22 cellular contexts compared by ENCODE assay signal in genomic region chr17:21539146-21539545, GRCh38.
DNase-seq lines count a peak whose midpoint lies in the region; FAIRE-seq and TF ChIP-seq lines count a peak whose summit lies in the region.
"Had no signal": no experiment of that assay in that cellular context is flagged by ENCODE, and none has a peak within 500 bp of the region (broad histone marks: within the 10 kb centered on the region; RNA-seq: fewer than 3 reads in every experiment).

No MANE protein-coding gene starts in this region.

- H3K4me3 ChIP-seq in bronchial epithelial cell (ENCODE audit: low read depth, low read length) (no peak overlapping the region), mesendoderm (ENCODE audit: low read length) (no peak overlapping the region)
- H3K4me3 ChIP-seq: hepatocyte, SJCRH30, smooth muscle cell had no signal

- H3K27me3 ChIP-seq in bronchial epithelial cell (ENCODE audit: control insufficient read depth, insufficient read depth, low read length) (no peaks in the 10 kb centered on the region), mesendoderm (ENCODE audit: insufficient read depth, low read length, poor library complexity) (no peaks in the 10 kb centered on the region)
- H3K27me3 ChIP-seq: hepatocyte had no signal

- no peak for DNase-seq in activated T-cell treated with anti-CD3 and anti-CD28 coated beads, Interleukin-2, amount 50 U/mL, for 24 hours
- DNase-seq in activated T-cell treated with anti-CD3 and anti-CD28 coated beads, Interleukin-2, amount 50 U/mL, for 1 hour, result no peak
- peak; percentile 41 for DNase-seq in HT1080 (ENCODE audit: low read depth)
- DNase-seq in bronchial epithelial cell (ENCODE audit: low read depth), result peak; percentile 73
- peak; percentile 36 for DNase-seq in kidney tubule cell (ENCODE audit: low spot score)
- no peak for DNase-seq in NCI-H1694 treated with DMSO at 0.1 percent for 48 hours (lab: John Stamatoyannopoulos, UW)
- DNase-seq in inferior parietal cortex (ENCODE audit: extremely low spot score), result no peak
- no peak for DNase-seq in mesendoderm
- DNase-seq: 8988T; activated CD4-positive, alpha-beta T cell treated with anti-CD3 and anti-CD28 coated beads, Interleukin-2, amount 10 ng/mL, durations not matched to agents 24 days and 14 days; DMS79; effector memory CD4-positive, alpha-beta T cell; HCEC 1CT; MM.1S; NCI-H2227 treated with DMSO at 0.1 percent for 48 hours; SJCRH30; stimulated activated CD4-positive, alpha-beta T cell treated with anti-CD3 and anti-CD28 coated beads, Interleukin-4, amount 100 ng/mL, for 24 hours had no signal

- H3K9ac ChIP-seq in mesendoderm (ENCODE audit: low read length), result no peak overlapping the region

- no peak overlapping the region for H4K8ac ChIP-seq in mesendoderm (ENCODE audit: low read depth, low read length)

- no peak for FAIRE-seq in bronchial epithelial cell (lab: Jason Lieb, UNC)
- FAIRE-seq: islet of Langerhans had no signal

- H3K9me3 Mint-ChIP-seq in activated T-cell treated with anti-CD3 and anti-CD28 coated beads, Interleukin-2, amount 50 U/mL, for 24 hours, result peaks cover 9% of the 10 kb centered on the region

- H3K4me1 ChIP-seq in mesendoderm (ENCODE audit: control insufficient read depth, low read depth, low read length), result no peaks in the 10 kb centered on the region
- H3K4me1 ChIP-seq: SJCRH30 had no signal

- H2BK120ac ChIP-seq in mesendoderm (ENCODE audit: low read depth, low read length), result no peak overlapping the region

- TF ChIP-seq CTCF in bronchial epithelial cell (IDR thresholded peaks at IDR 0.05; ENCODE audit: insufficient read depth, low read length, severe bottlenecking), result no peak

- no peak overlapping the region for H4K5ac ChIP-seq in mesendoderm (ENCODE audit: low read length)

- H3K36me3 Mint-ChIP-seq in activated T-cell treated with anti-CD3 and anti-CD28 coated beads, Interleukin-2, amount 50 U/mL, for 24 hours (ENCODE audit: low read depth), result peaks cover 82% of the 10 kb centered on the region

- H3K27ac ChIP-seq in mesendoderm (ENCODE audit: low read depth, low read length), result no peak overlapping the region
- H3K27ac ChIP-seq: hepatocyte, SJCRH30 had no signal

- no peak overlapping the region for H3K4ac ChIP-seq in mesendoderm (ENCODE audit: low read depth, low read length)

- H2BK15ac ChIP-seq in mesendoderm (replicated peaks; ENCODE audit: low read depth), result no peak overlapping the region

- WGBS in mesendoderm (ENCODE audit: extremely low coverage, insufficient coverage, low lambda C conversion rate), result no CpG with 5 or more reads among the region's 2 CpGs

- no peak overlapping the region for H3K23ac ChIP-seq in mesendoderm (ENCODE audit: low read length)

- H3K4me1 Mint-ChIP-seq in activated T-cell treated with anti-CD3 and anti-CD28 coated beads, Interleukin-2, amount 50 U/mL, for 24 hours (ENCODE audit: low read depth), result peaks cover 19% of the 10 kb centered on the region
- H3K4me1 Mint-ChIP-seq: B cell had no signal

- H2BK5ac ChIP-seq in mesendoderm (ENCODE audit: low read length), result no peak overlapping the region

- no peaks in the 10 kb centered on the region for H3K79me2 ChIP-seq in mesendoderm (ENCODE audit: control insufficient read depth, insufficient read depth, low read length)
- H3K79me2 ChIP-seq: hepatocyte had no signal

- no peaks in the 10 kb centered on the region for H3K27me3 Mint-ChIP-seq in activated T-cell treated with anti-CD3 and anti-CD28 coated beads, Interleukin-2, amount 50 U/mL, for 24 hours
- H3K27me3 Mint-ChIP-seq: activated CD4-positive, alpha-beta T cell treated with anti-CD3 and anti-CD28 coated beads, Interleukin-2, amount 10 ng/mL, durations not matched to agents 24 days and 14 days; B cell had no signal

- peaks cover 2% of the 10 kb centered on the region for H3K36me3 ChIP-seq in bronchial epithelial cell (ENCODE audit: control insufficient read depth, insufficient read depth, low read length)
- H3K36me3 ChIP-seq in mesendoderm (ENCODE audit: control insufficient read depth, insufficient read depth, low read length), result peaks cover 1% of the 10 kb centered on the region
- H3K36me3 ChIP-seq: SJCRH30 had no signal

- H3K4me2 ChIP-seq in mesendoderm (ENCODE audit: low read length), result no peak overlapping the region
- H3K4me2 ChIP-seq: hepatocyte, smooth muscle cell had no signal

- H3K4me3 Mint-ChIP-seq in activated T-cell treated with anti-CD3 and anti-CD28 coated beads, Interleukin-2, amount 50 U/mL, for 24 hours, result no peak overlapping the region
- H3K4me3 Mint-ChIP-seq: activated CD4-positive, alpha-beta T cell treated with anti-CD3 and anti-CD28 coated beads, Interleukin-2, amount 10 ng/mL, durations not matched to agents 24 days and 14 days; B cell; T-helper 1 cell treated with Interleukin-12 subunit alpha and Interleukin-12 subunit beta and Interleukin-4 antibody, amounts not matched to agents 30 μg/mL and 1 μg/mL, for 36 hours had no signal

- H2AK5ac ChIP-seq in mesendoderm (ENCODE audit: low read length), result no peak overlapping the region

- no peak overlapping the region for H3K56ac ChIP-seq in mesendoderm (ENCODE audit: low read length)

- no peaks in the 10 kb centered on the region for H3K79me1 ChIP-seq in mesendoderm (ENCODE audit: low read length)

- peak overlapping the region; percentile 55 for H3K27ac Mint-ChIP-seq in activated T-cell treated with anti-CD3 and anti-CD28 coated beads, Interleukin-2, amount 50 U/mL, for 24 hours
- H3K27ac Mint-ChIP-seq: activated CD4-positive, alpha-beta T cell treated with anti-CD3 and anti-CD28 coated beads, Interleukin-2, amount 10 ng/mL, durations not matched to agents 24 days and 14 days; B cell; T-helper 1 cell treated with Interleukin-12 subunit alpha and Interleukin-12 subunit beta and Interleukin-4 antibody, amounts not matched to agents 30 μg/mL and 1 μg/mL, for 36 hours had no signal

- H3K18ac ChIP-seq in mesendoderm (ENCODE audit: low read length), result no peak overlapping the region

Comparison
In these comparisons a context has a peak if more than half of its experiments do, and no peak if none do; other contexts are left out.
1. DNase-seq: peak in HT1080 (single experiment), bronchial epithelial cell (single experiment) and kidney tubule cell (single experiment); none in activated T-cell treated with anti-CD3 and anti-CD28 coated beads, Interleukin-2, amount 50 U/mL, for 24 hours (single experiment), activated T-cell treated with anti-CD3 and anti-CD28 coated beads, Interleukin-2, amount 50 U/mL, for 1 hour (single experiment), NCI-H1694 treated with DMSO at 0.1 percent for 48 hours (single experiment), inferior parietal cortex (single experiment) and mesendoderm (single experiment).